Comparison of ENCODE assay signal across 23 cellular contexts in the genomic region with DNA sequence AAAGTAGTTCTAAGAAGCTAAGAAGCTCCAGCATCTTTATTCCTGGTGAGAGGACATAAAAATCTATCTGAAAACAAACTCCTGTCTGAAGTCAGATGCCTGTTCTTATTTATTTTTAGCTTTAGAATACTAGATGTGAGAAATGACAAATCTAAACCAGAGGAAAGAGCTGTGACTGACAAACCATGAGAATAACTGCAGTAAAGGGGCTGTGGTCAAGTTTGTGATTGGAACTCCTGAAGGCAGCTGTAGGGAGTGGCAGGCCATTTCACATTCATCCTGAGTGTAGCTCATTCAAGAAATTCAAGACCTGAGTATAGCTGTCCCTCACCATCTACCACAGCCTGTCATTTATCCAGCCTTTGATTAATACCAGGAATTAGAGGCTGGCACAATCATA.
"Had no signal": no experiment of that assay in that cellular context is flagged by ENCODE, and none has a peak within 500 bp of the region (broad histone marks: within the 10 kb centered on the region; RNA-seq: fewer than 3 reads in every experiment).

No MANE protein-coding gene starts in this region.

- H3K36me3 ChIP-seq: SJCRH30 had no signal

- ATAC-seq: Panc1, PC-3, Right ventricle myocardium inferior, SK-N-SH treated with all-trans-retinoic acid at 6 μM for 48 hours had no signal

- H3K27me3 ChIP-seq: SJCRH30 had no signal

- H3K27ac ChIP-seq: HL-60, RWPE1, SJCRH30 had no signal

- H3K4me3 ChIP-seq: SJCRH30 had no signal

- DNase-seq: KBM-7; MM.1S; NCI-H1092 treated with DMSO at 0.1 percent for 48 hours; NCI-H1436; NCI-H187; NCI-H2029; NCI-H2081 treated with DMSO at 0.1 percent for 48 hours; NCI-H2171; NCI-H226; NCI-H446; NCI-H510A; NCI-H524 treated with DMSO at 0.1 percent for 48 hours; NCI-H69; NCI-H774; NK-92 treated with Interleukin-12 subunit alpha and Interleukin-12 subunit beta, amount 100 ng/mL, for 24 hours; PC-3; SHP77 treated with DMSO at 0.1 percent for 48 hours; SJCRH30 had no signal
